In genomic region chr15:43903864-43904290, GRCh38 we compare ENCODE assay signal across 8 cellular contexts.
DNase-seq lines count a peak whose midpoint lies in the region; ATAC-seq and TF ChIP-seq lines count a peak whose summit lies in the region.

No MANE protein-coding gene starts in this region.

- H3K4me1 ChIP-seq in BE2C = peaks cover 13% of the 10 kb centered on the region

- H3K36me3 Mint-ChIP-seq in memory B cell = no peaks in the 10 kb centered on the region

- no peaks in the 10 kb centered on the region for H3K9me3 Mint-ChIP-seq in memory B cell

- peaks cover 3% of the 10 kb centered on the region for H3K4me1 Mint-ChIP-seq in memory B cell

- no peaks in the 10 kb centered on the region for H3K36me3 ChIP-seq in BE2C

- peaks cover 2% of the 10 kb centered on the region for H3K27me3 Mint-ChIP-seq in memory B cell

- no peak overlapping the region for H3K4me3 ChIP-seq in BE2C (ENCODE audit: low read depth, low read length)

- no peak overlapping the region for H3K27ac Mint-ChIP-seq in memory B cell

- no peaks in the 10 kb centered on the region for H3K27me3 ChIP-seq in BE2C

- no peak overlapping the region for H3K4me3 Mint-ChIP-seq in memory B cell

- DNase-seq in BE2C (peak; percentile 81), NCI-H69 (lab: John Stamatoyannopoulos, UW) (peak; percentile 79), ecto neural progenitor cell (ENCODE audit: low spot score) (peak; percentile 88), memory B cell (ENCODE audit: low spot score in 2 of 2) (peak; percentile 73 to 78)
- DNase-seq in activated CD4-positive, alpha-beta T cell treated with anti-CD3 and anti-CD28 coated beads, Interleukin-2, amount 50 U/mL, for 48 hours = peak; percentile 45 to 66
- peak; percentile 77 for DNase-seq in stimulated activated CD8-positive, alpha-beta memory T cell treated with anti-CD3 and anti-CD28 coated beads, Interleukin-4, amount 100 ng/mL, for 48 hours

- no peaks in the 10 kb centered on the region for H3K9me3 ChIP-seq in BE2C

- ATAC-seq in GM21526 (IDR thresholded peaks at IDR 0.05; ENCODE audit: low FRiP score, unreplicated experiment) = peak; percentile 65
- ATAC-seq in memory B cell (ENCODE audit: low read depth) = peak; percentile 83
- ATAC-seq in HG03095 (IDR thresholded peaks at IDR 0.05; ENCODE audit: unreplicated experiment) = no peak

- peak; percentile 87 for TF ChIP-seq CTCF in BE2C (IDR thresholded peaks at IDR 0.05; ENCODE audit: low read depth, low read length)
